8 cellular contexts compared by ENCODE assay signal in genomic region chr6:169789944-169790927, GRCh38. TPM values are rescaled to one million over a fixed set of nuclear protein-coding genes. Genes with fewer than 3 reads are reported as not detected.
DNase-seq lines count a peak whose midpoint lies in the region; ATAC-seq lines count a peak whose summit lies in the region.

No MANE protein-coding gene starts in this region.

- ATAC-seq in GM19351 (IDR thresholded peaks at IDR 0.05; ENCODE audit: unreplicated experiment) (peak; percentile 99), HG03469 (IDR thresholded peaks at IDR 0.05; ENCODE audit: unreplicated experiment) (peak; percentile 88)

- no peaks in the 10 kb centered on the region for H3K9me3 Mint-ChIP-seq in activated CD4-positive, alpha-beta memory T cell treated with anti-CD3 and anti-CD28 coated beads for 36 hours

- H3K4me1 ChIP-seq in BLaER1: peaks cover 9% of the 10 kb centered on the region; the same call in 1 of the 2 replicates

- peak overlapping the region; percentile 78 for H3K4me3 Mint-ChIP-seq in activated CD4-positive, alpha-beta memory T cell treated with anti-CD3 and anti-CD28 coated beads for 36 hours

- H3K36me3 Mint-ChIP-seq in activated CD4-positive, alpha-beta memory T cell treated with anti-CD3 and anti-CD28 coated beads for 36 hours: no peaks in the 10 kb centered on the region

- DNase-seq in NCI-H69 (lab: John Stamatoyannopoulos, UW) (peak; percentile 93), ecto neural progenitor cell (ENCODE audit: low spot score) (peak; percentile 86), lung microvascular endothelial cell (ENCODE audit: low read depth in 2 of 2) (peak; percentile 69 to 74)
- DNase-seq in activated CD4-positive, alpha-beta memory T cell treated with anti-CD3 and anti-CD28 coated beads for 36 hours: peak; percentile 84
- DNase-seq in stimulated activated CD4-positive, alpha-beta T cell treated with anti-CD3 and anti-CD28 coated beads, TNF-alpha, amount 100 ng/mL, for 4 hours (ENCODE audit: low read depth in 3 of 3): peak; percentile 54 to 58 (median 56)

- H3K27me3 Mint-ChIP-seq in activated CD4-positive, alpha-beta memory T cell treated with anti-CD3 and anti-CD28 coated beads for 36 hours: peaks cover 7% of the 10 kb centered on the region

- peaks cover 19% of the 10 kb centered on the region for H3K4me1 Mint-ChIP-seq in activated CD4-positive, alpha-beta memory T cell treated with anti-CD3 and anti-CD28 coated beads for 36 hours (ENCODE audit: low read depth)

- CTCF ChIA-PET in activated CD4-positive, alpha-beta memory T cell treated with anti-CD3 and anti-CD28 coated beads for 36 hours (lab: Charles Lee): interaction anchor here (0.6 to 3.8 kb wide), 36 partner anchors 9 to 833 kb away, joined by 3 to 58 read pairs (median 3); partner anchors contain the start of genes DYNLT2 and ERMARD

- no peak overlapping the region for H3K27ac ChIP-seq in BLaER1

- H4K20me1 ChIP-seq in BLaER1: peaks cover 57% of the 10 kb centered on the region

- peak overlapping the region; percentile 67 for H3K4me2 ChIP-seq in BLaER1

- H3K27ac Mint-ChIP-seq in activated CD4-positive, alpha-beta memory T cell treated with anti-CD3 and anti-CD28 coated beads for 36 hours: peak overlapping the region; percentile 38

- intact Hi-C loops in activated CD4-positive, alpha-beta memory T cell treated with anti-CD3 and anti-CD28 coated beads for 36 hours (cut with micrococcal nuclease): loop anchor here (1.0 to 10.0 kb wide), 4 partner anchors 39 to 727 kb away; partner anchors contain the start of genes DLL1, DYNLT2 and ERMARD

- H3K9ac ChIP-seq in BLaER1: no peak overlapping the region

- POLR2A ChIA-PET in activated CD4-positive, alpha-beta memory T cell treated with anti-CD3 and anti-CD28 coated beads for 36 hours (lab: Charles Lee): interaction anchor here (0.8 to 2.1 kb wide), 6 partner anchors 13 to 500 kb away, joined by 3 to 7 read pairs (median 4); partner anchors contain the start of genes DLL1, DYNLT2 and ERMARD

- no peaks in the 10 kb centered on the region; the same call in 1 of the 2 replicates for H3K36me3 ChIP-seq in BLaER1

- no peaks in the 10 kb centered on the region for H3K9me3 ChIP-seq in BLaER1

- peaks cover 67% of the 10 kb centered on the region for H3K27me3 ChIP-seq in BLaER1

- H3K4me3 ChIP-seq in BLaER1: peak overlapping the region; percentile 40; the same call in 1 of the 2 replicates

RNA-seq across cellular contexts. Expression of gene ERMARD, which starts 38.8 kb away (rescaled TPM):
- 10 to 100 TPM; 23.9 to 24.6 TPM for total RNA-seq in activated CD4-positive, alpha-beta memory T cell treated with anti-CD3 and anti-CD28 coated beads for 36 hours
- 9.4 and 11.3 TPM in 2 replicates for total RNA-seq in lung microvascular endothelial cell

RNA-seq across cellular contexts. Expression of gene DYNLT2, which starts 38.9 kb away (rescaled TPM):
- 1 to 10 TPM; 2.0 to 2.1 TPM for total RNA-seq in activated CD4-positive, alpha-beta memory T cell treated with anti-CD3 and anti-CD28 coated beads for 36 hours
- 0.22 and 0.60 TPM in 2 replicates for total RNA-seq in lung microvascular endothelial cell
